ENCODE assay signal across 10 cellular contexts in the genomic region with DNA sequence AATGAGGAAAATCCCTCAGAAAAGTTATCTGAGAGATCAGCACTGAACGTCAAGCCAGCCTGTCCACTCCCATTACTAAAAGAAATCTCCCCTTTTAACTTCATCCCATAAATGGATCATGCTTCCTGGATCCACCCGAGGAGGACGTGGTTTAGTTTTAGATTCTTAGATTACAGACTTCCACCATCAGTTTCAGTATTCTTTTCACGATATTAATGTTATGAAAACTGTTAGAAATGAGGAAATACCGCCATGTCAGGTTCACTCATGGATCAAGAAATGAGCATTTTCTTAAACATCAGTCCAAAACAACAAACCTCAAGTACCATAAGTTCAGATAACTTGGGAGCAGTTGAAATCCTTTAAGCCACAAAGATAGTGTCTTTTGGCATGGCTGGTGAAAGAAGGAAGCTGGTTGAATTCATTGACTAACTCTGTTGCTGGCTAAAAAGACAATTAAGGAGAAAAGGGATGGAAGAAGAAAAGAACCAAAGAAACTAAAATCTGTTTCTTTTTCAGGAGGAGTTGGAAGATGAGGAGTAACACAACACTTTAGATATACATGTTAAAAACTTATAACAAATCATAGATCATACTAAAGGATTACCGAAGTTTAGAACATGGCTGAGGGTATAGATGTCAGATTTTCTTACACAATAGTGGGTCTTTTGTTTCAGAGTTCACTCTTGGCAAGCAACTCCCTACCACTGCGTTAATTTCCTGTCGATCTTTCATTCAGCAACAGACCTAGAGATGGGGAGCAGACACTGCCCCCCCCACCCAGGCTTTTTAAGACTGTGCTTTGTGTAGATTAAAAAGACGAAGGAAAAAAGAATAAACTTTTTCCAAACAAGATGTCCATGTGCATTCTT. TPM values are rescaled to one million over a fixed set of nuclear protein-coding genes. Genes with fewer than 3 reads are reported as not detected.
DNase-seq lines count a peak whose midpoint lies in the region; ATAC-seq and TF ChIP-seq lines count a peak whose summit lies in the region.
"Had no signal": no experiment of that assay in that cellular context is flagged by ENCODE, and none has a peak within 500 bp of the region (broad histone marks: within the 10 kb centered on the region; RNA-seq: fewer than 3 reads in every experiment).

No MANE protein-coding gene starts in this region.

- no peak overlapping the region for H3K4me2 ChIP-seq in neuronal stem cell (ENCODE audit: insufficient read depth, low read length, poor library complexity, severe bottlenecking)

- peak overlapping the region; percentile 70 for H3K4me3 ChIP-seq in ACC112 (ENCODE audit: low read depth, low read length)
- H3K4me3 ChIP-seq in neuronal stem cell (ENCODE audit: low read length in 2 of 2): no peak overlapping the region

- H3K27me3 Mint-ChIP-seq in naive thymus-derived CD8-positive, alpha-beta T cell: peaks cover 0 to 10% (median 1%) of the 10 kb centered on the region in 5 donors

- no peak overlapping the region for H2BK15ac ChIP-seq in neuronal stem cell (ENCODE audit: low read length)

- H3K4ac ChIP-seq in neuronal stem cell (ENCODE audit: low read length): no peak overlapping the region

- H3K36me3 Mint-ChIP-seq in naive thymus-derived CD8-positive, alpha-beta T cell: peaks cover 0 to 10% (median 0%) of the 10 kb centered on the region in 3 donors

- H3K18ac ChIP-seq in neuronal stem cell (ENCODE audit: low read length): no peak overlapping the region

- POLR2A ChIA-PET in naive thymus-derived CD8-positive, alpha-beta T cell (lab: Charles Lee): no interaction called here

- no peak overlapping the region for H3K27ac Mint-ChIP-seq in naive thymus-derived CD8-positive, alpha-beta T cell

- no peaks in the 10 kb centered on the region for H3K9me3 ChIP-seq in neuronal stem cell (replicated peaks in 1 of 2; ENCODE audit: control insufficient read depth in 2 of 2, insufficient read depth in 1 of 2, low read depth in 1 of 2, low read length in 2 of 2)

- H3K36me3 ChIP-seq in ACC112 (ENCODE audit: insufficient read depth, low read length) (no peaks in the 10 kb centered on the region; the same call in 1 of the 2 replicates), neuronal stem cell (replicated peaks in 1 of 2; ENCODE audit: control insufficient read depth in 2 of 2, insufficient read depth in 2 of 2, low read length in 2 of 2) (no peaks in the 10 kb centered on the region)

- H2BK5ac ChIP-seq in neuronal stem cell (ENCODE audit: low read length): no peak overlapping the region

- no peak overlapping the region for H2BK120ac ChIP-seq in neuronal stem cell (ENCODE audit: low read depth, low read length)

- no peak overlapping the region for H3K23ac ChIP-seq in neuronal stem cell (ENCODE audit: low read depth, low read length, poor library complexity)

- no peaks in the 10 kb centered on the region for H3K79me1 ChIP-seq in neuronal stem cell (ENCODE audit: low read depth, low read length)

- H3K9me3 Mint-ChIP-seq in naive thymus-derived CD8-positive, alpha-beta T cell: no peaks in the 10 kb centered on the region

- H2BK12ac ChIP-seq in neuronal stem cell (ENCODE audit: low read length): no peak overlapping the region

- H3K27me3 ChIP-seq in ACC112 (ENCODE audit: insufficient read depth, low read length) (no peaks in the 10 kb centered on the region), neuronal stem cell (ENCODE audit: control insufficient read depth in 3 of 3, insufficient read depth in 3 of 3, low read depth in 1 of 3, low read length in 3 of 3) (no peaks in the 10 kb centered on the region)

- H4K8ac ChIP-seq in neuronal stem cell (ENCODE audit: low read depth, low read length): no peak overlapping the region

- peak overlapping the region; percentile 77 for H3K27ac ChIP-seq in ACC112 (ENCODE audit: low read depth, low read length)
- peak overlapping the region; percentile 43 for H3K27ac ChIP-seq in neuronal stem cell (replicated peaks; ENCODE audit: low read length)

- no peak for DNase-seq in neuronal stem cell (ENCODE audit: low spot score)
- no peak for DNase-seq in activated effector memory CD4-positive, alpha-beta T cell treated with Interleukin-2 at 50 U/mL for 16 hours
- DNase-seq in NCI-H510A (lab: John Stamatoyannopoulos, UW): no peak
- DNase-seq in naive thymus-derived CD8-positive, alpha-beta T cell: no peak
- no peak for DNase-seq in SIG-M5 treated with dmso at 0.1 percent for 504 hours (lab: John Stamatoyannopoulos, UW; ENCODE audit: unreplicated experiment)
- DNase-seq: activated CD8-positive, alpha-beta memory T cell treated with anti-CD3 and anti-CD28 coated beads for 24 hours; H7 had no signal

- peak; percentile 70 for ATAC-seq in SK-N-SH treated with all-trans-retinoic acid at 6 μM for 48 hours
- ATAC-seq in esophagus mucosa: peak; percentile 28
- no peak for ATAC-seq in naive thymus-derived CD8-positive, alpha-beta T cell

- H3K4me1 ChIP-seq in ACC112 (ENCODE audit: control insufficient read depth, insufficient read depth, low read length, unreplicated experiment): peaks cover 20% of the 10 kb centered on the region
- no peaks in the 10 kb centered on the region for H3K4me1 ChIP-seq in neuronal stem cell (ENCODE audit: control insufficient read depth in 2 of 2, insufficient read depth in 1 of 2, low read depth in 1 of 2, low read length in 2 of 2)

- no peak overlapping the region for H2AK5ac ChIP-seq in neuronal stem cell (ENCODE audit: low read depth, low read length)

- H2AFZ ChIP-seq in ACC112 (ENCODE audit: low read length, unreplicated experiment) (peak overlapping the region; percentile 94), neuronal stem cell (ENCODE audit: low read length) (no peak overlapping the region)

- H3K4me3 Mint-ChIP-seq in naive thymus-derived CD8-positive, alpha-beta T cell: peak overlapping the region in 1 of 10 donors; percentile 6

- peaks cover 5 to 8% (median 6%) of the 10 kb centered on the region in 4 donors for H3K4me1 Mint-ChIP-seq in naive thymus-derived CD8-positive, alpha-beta T cell

- WGBS in neuronal stem cell (ENCODE audit: extremely low coverage in 2 of 2, insufficient read length in 2 of 2, insufficient replicate concordance in 1 of 2), 2 donors: no CpG with 5 or more reads among the region's 9 CpGs

- H4K91ac ChIP-seq in neuronal stem cell (ENCODE audit: low read depth, low read length, poor library complexity): no peak overlapping the region

- H3K14ac ChIP-seq in neuronal stem cell (ENCODE audit: low read length): no peak overlapping the region

- H3K9ac ChIP-seq in neuronal stem cell (ENCODE audit: low read depth, low read length, poor library complexity): no peak overlapping the region

- peaks cover 49% of the 10 kb centered on the region for H3K79me2 ChIP-seq in ACC112 (ENCODE audit: control insufficient read depth, insufficient read depth, low read length, unreplicated experiment)

TF ChIP-seq in SK-N-SH treated with all-trans-retinoic acid at 6 μM for 48 hours, 23 proteins besides CTCF, POLR2A, EP300 and RAD21:
- no peak for TF ChIP-seq RARB (CRISPR knock-in tag; IDR thresholded peaks at IDR 0.05)
- TF ChIP-seq ZNF8 (CRISPR knock-in tag; IDR thresholded peaks at IDR 0.05): no peak
- no peak for TF ChIP-seq ZNF565 (CRISPR knock-in tag; conservative IDR thresholded peaks at IDR 0.05; ENCODE audit: low read depth)
- TF ChIP-seq PPARA (CRISPR knock-in tag; IDR thresholded peaks at IDR 0.05; ENCODE audit: borderline replicate concordance): no peak
- no peak for TF ChIP-seq CSDC2 (CRISPR knock-in tag; IDR thresholded peaks at IDR 0.05)
- TF ChIP-seq ZC3H10 (CRISPR knock-in tag; IDR thresholded peaks at IDR 0.05): no peak
- TF ChIP-seq, protein P1, sequence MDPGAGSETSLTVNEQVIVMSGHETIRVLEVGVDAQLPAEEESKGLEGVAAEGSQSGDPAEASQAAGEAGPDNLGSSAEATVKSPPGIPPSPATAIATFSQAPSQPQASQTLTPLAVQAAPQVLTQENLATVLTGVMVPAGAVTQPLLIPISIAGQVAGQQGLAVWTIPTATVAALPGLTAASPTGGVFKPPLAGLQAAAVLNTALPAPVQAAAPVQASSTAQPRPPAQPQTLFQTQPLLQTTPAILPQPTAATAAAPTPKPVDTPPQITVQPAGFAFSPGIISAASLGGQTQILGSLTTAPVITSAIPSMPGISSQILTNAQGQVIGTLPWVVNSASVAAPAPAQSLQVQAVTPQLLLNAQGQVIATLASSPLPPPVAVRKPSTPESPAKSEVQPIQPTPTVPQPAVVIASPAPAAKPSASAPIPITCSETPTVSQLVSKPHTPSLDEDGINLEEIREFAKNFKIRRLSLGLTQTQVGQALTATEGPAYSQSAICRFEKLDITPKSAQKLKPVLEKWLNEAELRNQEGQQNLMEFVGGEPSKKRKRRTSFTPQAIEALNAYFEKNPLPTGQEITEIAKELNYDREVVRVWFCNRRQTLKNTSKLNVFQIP (CRISPR knock-in tag; IDR thresholded peaks at IDR 0.05; ENCODE audit: borderline replicate concordance, low read depth): no peak
- TF ChIP-seq ARNTL (CRISPR knock-in tag; IDR thresholded peaks at IDR 0.05; ENCODE audit: borderline replicate concordance, low read depth): no peak
- no peak for TF ChIP-seq OSR1 (CRISPR knock-in tag; IDR thresholded peaks at IDR 0.05)
- TF ChIP-seq ZNF70 (CRISPR knock-in tag; IDR thresholded peaks at IDR 0.05): no peak
- TF ChIP-seq, protein P2, sequence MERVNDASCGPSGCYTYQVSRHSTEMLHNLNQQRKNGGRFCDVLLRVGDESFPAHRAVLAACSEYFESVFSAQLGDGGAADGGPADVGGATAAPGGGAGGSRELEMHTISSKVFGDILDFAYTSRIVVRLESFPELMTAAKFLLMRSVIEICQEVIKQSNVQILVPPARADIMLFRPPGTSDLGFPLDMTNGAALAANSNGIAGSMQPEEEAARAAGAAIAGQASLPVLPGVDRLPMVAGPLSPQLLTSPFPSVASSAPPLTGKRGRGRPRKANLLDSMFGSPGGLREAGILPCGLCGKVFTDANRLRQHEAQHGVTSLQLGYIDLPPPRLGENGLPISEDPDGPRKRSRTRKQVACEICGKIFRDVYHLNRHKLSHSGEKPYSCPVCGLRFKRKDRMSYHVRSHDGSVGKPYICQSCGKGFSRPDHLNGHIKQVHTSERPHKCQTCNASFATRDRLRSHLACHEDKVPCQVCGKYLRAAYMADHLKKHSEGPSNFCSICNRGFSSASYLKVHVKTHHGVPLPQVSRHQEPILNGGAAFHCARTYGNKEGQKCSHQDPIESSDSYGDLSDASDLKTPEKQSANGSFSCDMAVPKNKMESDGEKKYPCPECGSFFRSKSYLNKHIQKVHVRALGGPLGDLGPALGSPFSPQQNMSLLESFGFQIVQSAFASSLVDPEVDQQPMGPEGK (CRISPR knock-in tag; IDR thresholded peaks at IDR 0.05; ENCODE audit: borderline replicate concordance): no peak

RNA-seq across cellular contexts. Expression of a gene that starts 50.1 kb away (rescaled TPM):
- 47.5 TPM for total RNA-seq in esophagus mucosa
- polyA plus RNA-seq in neuronal stem cell (2013, experiment 1 of 2): 0.24 TPM
- 0.30 TPM for polyA plus RNA-seq in neuronal stem cell (2013, experiment 2 of 2)
- 1 to 10 TPM; 6.3 to 7.1 TPM for total RNA-seq in naive thymus-derived CD8-positive, alpha-beta T cell
- 1 to 10 TPM; 7.4 to 7.8 (median 7.6) TPM for polyA plus RNA-seq in naive thymus-derived CD8-positive, alpha-beta T cell

Comparison
In these comparisons a context has a peak if more than half of its experiments do, and no peak if none do; other contexts are left out.
1. ATAC-seq: peak in SK-N-SH treated with all-trans-retinoic acid at 6 μM for 48 hours (single experiment) and esophagus mucosa (single experiment); none in naive thymus-derived CD8-positive, alpha-beta T cell (0 of 2).